ENCODE assay signal across 8 cellular contexts in genomic region chrX:132489256-132490085, GRCh38. TPM values are rescaled to one million over a fixed set of nuclear protein-coding genes. Genes with fewer than 3 reads are reported as not detected.
DNase-seq lines count a peak whose midpoint lies in the region; ATAC-seq and TF ChIP-seq lines count a peak whose summit lies in the region.

No MANE protein-coding gene starts in this region.

- TF ChIP-seq CTCF in hepatocyte (IDR thresholded peaks at IDR 0.05; ENCODE audit: poor library complexity), result peak; percentile 5
- no peak for TF ChIP-seq CTCF in retinal pigment epithelial cell (conservative IDR thresholded peaks at IDR 0.05; ENCODE audit: low read depth, low read length)

- H3K79me2 ChIP-seq in hepatocyte, result peaks cover 17% of the 10 kb centered on the region

- H3K4me3 ChIP-seq in hepatocyte, result peak overlapping the region; percentile 45
- peak overlapping the region; percentile 57 for H3K4me3 ChIP-seq in retinal pigment epithelial cell (ENCODE audit: low read length)

- no peaks in the 10 kb centered on the region for H3K36me3 ChIP-seq in ES-I3 (ENCODE audit: insufficient read depth, low read length)
- H3K36me3 ChIP-seq in hepatocyte (replicated peaks; ENCODE audit: insufficient read depth, low read depth), result no peaks in the 10 kb centered on the region

- DNase-seq in KG1 (lab: John Stamatoyannopoulos, UW) (peak; percentile 11), SKM-1 treated with dmso at 0.1 percent for 144 hours (lab: John Stamatoyannopoulos, UW; ENCODE audit: unreplicated experiment) (peak; percentile 36), amygdala (lab: John Stamatoyannopoulos, UW) (peak in 30 of 56 donors; percentile 0 to 52 (median 8)), hepatocyte (ENCODE audit: low spot score) (peak; percentile 72), retinal pigment epithelial cell (ENCODE audit: low read depth) (no peak), NCI-H2081 treated with DMSO at 0.1 percent for 48 hours (lab: John Stamatoyannopoulos, UW) (no peak)

- H3K4me1 ChIP-seq in ES-I3 (ENCODE audit: insufficient read depth, low read length) (peaks cover 10% of the 10 kb centered on the region), hepatocyte (ENCODE audit: insufficient read depth) (no peaks in the 10 kb centered on the region)

- peak; percentile 48 for ATAC-seq in GM21737 (IDR thresholded peaks at IDR 0.05; ENCODE audit: unreplicated experiment)

- H3K4me2 ChIP-seq in hepatocyte, result peak overlapping the region; percentile 86

- H3K9me2 ChIP-seq in hepatocyte (replicated peaks; ENCODE audit: insufficient read depth), result no peaks in the 10 kb centered on the region

- H4K20me1 ChIP-seq in hepatocyte (ENCODE audit: insufficient read depth, poor library complexity, severe bottlenecking), result no peaks in the 10 kb centered on the region

- H3K9me3 ChIP-seq in ES-I3 (ENCODE audit: control insufficient read depth, insufficient read depth, low read length) (no peaks in the 10 kb centered on the region), hepatocyte (ENCODE audit: low read depth) (no peaks in the 10 kb centered on the region)

- peak overlapping the region; percentile 57 for H2AFZ ChIP-seq in hepatocyte

- H3K9ac ChIP-seq in ES-I3 (ENCODE audit: low read depth, low read length), result peak overlapping the region; percentile 85

- H3K27ac ChIP-seq in hepatocyte, result peak overlapping the region; percentile 90

- 64% methylated on average over 37 of the region's 106 CpGs for WGBS in hepatocyte (ENCODE audit: low lambda C conversion rate, missing lambda C conversion rate)

- no peaks in the 10 kb centered on the region for H3K27me3 ChIP-seq in hepatocyte

RNA-seq across cellular contexts. Expression of gene MBNL3, which starts 0.6 kb away (rescaled TPM):
- total RNA-seq in hepatocyte, result 73.8 and 90.5 TPM in 2 replicates
- 9.6 and 11.6 TPM in 2 replicates for polyA plus RNA-seq in hepatocyte

Comparison
In these comparisons a context has a peak if more than half of its experiments do, and no peak if none do; other contexts are left out.
1. DNase-seq: peak in KG1 (single experiment), SKM-1 treated with dmso at 0.1 percent for 144 hours (single experiment), amygdala (30 of 56) and hepatocyte (single experiment); none in retinal pigment epithelial cell (single experiment) and NCI-H2081 treated with DMSO at 0.1 percent for 48 hours (single experiment).